ENCODE assay signal across 8 cellular contexts in the genomic region with DNA sequence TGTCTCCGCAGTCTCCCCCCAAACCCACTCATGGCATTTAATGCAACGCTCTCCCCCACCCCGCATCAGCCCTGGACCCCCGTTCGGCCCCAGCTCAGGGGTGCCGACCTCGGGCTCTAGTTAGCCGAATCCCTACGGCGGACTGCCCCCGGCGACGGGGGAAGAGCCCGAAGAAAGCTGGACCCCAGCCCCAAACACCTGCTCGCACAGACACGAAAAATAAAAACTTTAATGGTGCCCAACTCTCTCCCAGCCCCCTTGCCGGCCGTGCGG.
DNase-seq lines count a peak whose midpoint lies in the region; ATAC-seq and TF ChIP-seq lines count a peak whose summit lies in the region.

No MANE protein-coding gene starts in this region.

- peak overlapping the region; percentile 97 for H3K9ac ChIP-seq in HUES6 (ENCODE audit: low read length)
- peak overlapping the region; percentile 99 for H3K9ac ChIP-seq in iPS-18a (ENCODE audit: low read length)

- no peaks in the 10 kb centered on the region for H3K27me3 ChIP-seq in HUES6 (ENCODE audit: control insufficient read depth, insufficient read depth, low read length)
- H3K27me3 ChIP-seq in iPS-18a (ENCODE audit: control insufficient read depth, insufficient read depth, low read length): peaks cover 18% of the 10 kb centered on the region

- H3K4me3 ChIP-seq in HUES6 (ENCODE audit: low read depth, low read length) (peak overlapping the region; percentile 91), iPS-18a (ENCODE audit: low read length) (peak overlapping the region; percentile 95)

- peak; percentile 21 for DNase-seq in activated effector memory CD4-positive, alpha-beta T cell treated with Interleukin-2 at 50 U/mL for 16 hours
- DNase-seq in stimulated activated CD4-positive, alpha-beta T cell treated with anti-CD3 and anti-CD28 coated beads, Interleukin-4, amount 100 ng/mL, for 1 hour: peak; percentile 20
- DNase-seq in SW 1271 (lab: John Stamatoyannopoulos, UW) (no peak), GM10266 (ENCODE audit: extremely low spot score) (no peak)

- H3K9me3 ChIP-seq in HUES6 (ENCODE audit: control insufficient read depth, insufficient read depth, low read depth, low read length): no peaks in the 10 kb centered on the region
- H3K9me3 ChIP-seq in iPS-18a (ENCODE audit: control insufficient read depth, low read depth, low read length): no peaks in the 10 kb centered on the region

- H3K4me1 ChIP-seq in HUES6 (ENCODE audit: control insufficient read depth, insufficient read depth, low read length): peaks cover 45% of the 10 kb centered on the region
- H3K4me1 ChIP-seq in iPS-18a (ENCODE audit: control insufficient read depth, low read depth, low read length): peaks cover 52% of the 10 kb centered on the region

- H3K36me3 ChIP-seq in HUES6 (ENCODE audit: control insufficient read depth, insufficient read depth, low read length) (peaks cover 31% of the 10 kb centered on the region), iPS-18a (ENCODE audit: control insufficient read depth, low read depth, low read length) (peaks cover 28% of the 10 kb centered on the region)

- H3K27ac ChIP-seq in HUES6 (ENCODE audit: low read depth, low read length) (peak overlapping the region; percentile 97), iPS-18a (ENCODE audit: low read length) (peak overlapping the region; percentile 59)

- TF ChIP-seq CTCF in GM10266 (IDR thresholded peaks at IDR 0.05; ENCODE audit: control insufficient read depth, insufficient read depth, low read depth, missing control alignments): no peak

- ATAC-seq in GM19035 (IDR thresholded peaks at IDR 0.05; ENCODE audit: unreplicated experiment) (no peak), HG03439 (IDR thresholded peaks at IDR 0.05; ENCODE audit: unreplicated experiment) (no peak)

Comparison
In these comparisons a context has a peak if more than half of its experiments do, and no peak if none do; other contexts are left out.
1. DNase-seq: peak in activated effector memory CD4-positive, alpha-beta T cell treated with Interleukin-2 at 50 U/mL for 16 hours (single experiment) and stimulated activated CD4-positive, alpha-beta T cell treated with anti-CD3 and anti-CD28 coated beads, Interleukin-4, amount 100 ng/mL, for 1 hour (single experiment); none in SW 1271 (0 of 2) and GM10266 (single experiment).